ENCODE assay signal across 2 cellular contexts in genomic region chr5:140857177-140857986, GRCh38.
A peak's percentile ranks its signal among the peaks of the same experiment; 100 is the strongest.
TF ChIP-seq lines count a peak whose summit lies in the region.

No MANE protein-coding gene starts in this region.

TF ChIP-seq in GM23338, 12 proteins besides CTCF, POLR2A, EP300 and RAD21:
- TF ChIP-seq REST (IDR thresholded peaks at IDR 0.05; ENCODE audit: unreplicated experiment) (peak; percentile 52), POLR2AphosphoS5 (IDR thresholded peaks at IDR 0.05; ENCODE audit: low read depth) (no peak)

TF ChIP-seq in WTC11, 78 proteins besides CTCF, POLR2A, EP300 and RAD21:
- TF ChIP-seq ZNF425 (CRISPR knock-in tag; conservative IDR thresholded peaks at IDR 0.05) (no peak), ZNF416 (CRISPR knock-in tag; IDR thresholded peaks at IDR 0.05) (no peak), JAZF1 (CRISPR knock-in tag; IDR thresholded peaks at IDR 0.05) (no peak)
